In genomic region chr15:78752492-78753358, GRCh38 we compare ENCODE assay signal across 27 cellular contexts. TPM values are rescaled to one million over a fixed set of nuclear protein-coding genes. Genes with fewer than 3 reads are reported as not detected.
DNase-seq lines count a peak whose midpoint lies in the region; ATAC-seq and TF ChIP-seq lines count a peak whose summit lies in the region.
"Had no signal": no experiment of that assay in that cellular context is flagged by ENCODE, and none has a peak within 500 bp of the region (broad histone marks: within the 10 kb centered on the region; RNA-seq: fewer than 3 reads in every experiment).

No MANE protein-coding gene starts in this region.

- no peaks in the 10 kb centered on the region for H3K36me3 Mint-ChIP-seq in nephron progenitor cell (ENCODE audit: low read depth)
- H3K36me3 Mint-ChIP-seq in endothelial cell (ENCODE audit: low read depth, unreplicated experiment) = no peaks in the 10 kb centered on the region
- H3K36me3 Mint-ChIP-seq: activated CD4-positive, alpha-beta memory T cell treated with anti-CD3 and anti-CD28 coated beads for 36 hours; activated naive CD4-positive, alpha-beta T cell treated with anti-CD3 and anti-CD28 coated beads, Interleukin-2, amount 50 U/mL, for 24 hours had no signal

- no peak overlapping the region for H3K4me3 ChIP-seq in BLaER1
- H3K4me3 ChIP-seq in RWPE2 (ENCODE audit: severe bottlenecking) = no peak overlapping the region
- no peak overlapping the region for H3K4me3 ChIP-seq in heart right ventricle
- H3K4me3 ChIP-seq: MG63, SJSA1, upper lobe of left lung had no signal

- no peak overlapping the region for H3K27ac Mint-ChIP-seq in nephron progenitor cell
- H3K27ac Mint-ChIP-seq in endothelial cell (ENCODE audit: unreplicated experiment) = no peak overlapping the region
- H3K27ac Mint-ChIP-seq: activated CD4-positive, alpha-beta memory T cell treated with anti-CD3 and anti-CD28 coated beads for 36 hours; activated naive CD4-positive, alpha-beta T cell treated with anti-CD3 and anti-CD28 coated beads, Interleukin-2, amount 50 U/mL, for 24 hours had no signal

- H3K4me1 ChIP-seq in BLaER1 (peaks cover 68% of the 10 kb centered on the region), RWPE2 (ENCODE audit: insufficient read depth, poor library complexity, severe bottlenecking) (peaks cover 15% of the 10 kb centered on the region), heart right ventricle (peaks cover 11 to 68% (median 30%) of the 10 kb centered on the region in 9 donors)

- H3K4me1 Mint-ChIP-seq in nephron progenitor cell (peaks cover 33% of the 10 kb centered on the region), endothelial cell (ENCODE audit: unreplicated experiment) (peaks cover 4% of the 10 kb centered on the region)

- ATAC-seq in RWPE2 (ENCODE audit: low read depth) = no peak
- peak in 6 of 8 donors; percentile 9 to 39 (median 24) for ATAC-seq in heart right ventricle
- ATAC-seq: activated CD4-positive, CD25-positive, alpha-beta regulatory T cell treated with anti-CD3 and anti-CD28 coated beads, Interleukin-2, amount 50 U/mL, for 24 hours; Panc1 had no signal

- peak overlapping the region; percentile 77 for H3K4me2 ChIP-seq in BLaER1

- DNase-seq in RWPE2 (ENCODE audit: low spot score) (peak; percentile 59), heart right ventricle (peak; percentile 48 to 69), nephron progenitor cell (peak; percentile 0), endothelial cell (ENCODE audit: low spot score) (no peak), erythroblast (lab: John Stamatoyannopoulos, UW) (no peak), superior temporal gyrus (ENCODE audit: extremely low spot score) (no peak), islet precursor cell (no peak)
- DNase-seq: activated CD4-positive, alpha-beta memory T cell treated with anti-CD3 and anti-CD28 coated beads for 36 hours; activated CD8-positive, alpha-beta memory T cell treated with anti-CD3 and anti-CD28 coated beads, Interleukin-2, amount 50 U/mL, for 4 hours; Calu3; central memory CD4-positive, alpha-beta T cell; dermis blood vessel endothelial cell; DMS79 treated with DMSO at 0.1 percent for 48 hours; H9; KBM-7; MG63; NCI-H2081; NCI-H2227 treated with DMSO at 0.1 percent for 48 hours; NCI-H526 treated with DMSO at 0.1 percent for 48 hours; stimulated activated CD4-positive, alpha-beta T cell treated with anti-CD3 and anti-CD28 coated beads, Interleukin-4, amount 100 ng/mL, for 1 hour; T-helper 1 cell had no signal

- WGBS in heart right ventricle, 2 donors = 66 to 69% methylated on average over 24 of the region's 24 CpGs

- H3K27ac ChIP-seq in BLaER1 (peak overlapping the region; percentile 44), RWPE2 (ENCODE audit: poor library complexity, severe bottlenecking) (no peak overlapping the region), heart right ventricle (no peak overlapping the region)
- H3K27ac ChIP-seq: SJSA1, upper lobe of left lung had no signal

- TF ChIP-seq POLR2A in erythroblast (IDR thresholded peaks at IDR 0.05; ENCODE audit: low read length) = no peak

- H4K20me1 ChIP-seq in BLaER1 = no peaks in the 10 kb centered on the region

- H3K4me3 Mint-ChIP-seq in nephron progenitor cell (no peak overlapping the region), endothelial cell (ENCODE audit: unreplicated experiment) (no peak overlapping the region)
- H3K4me3 Mint-ChIP-seq: activated CD4-positive, alpha-beta memory T cell treated with anti-CD3 and anti-CD28 coated beads for 36 hours; activated naive CD4-positive, alpha-beta T cell treated with anti-CD3 and anti-CD28 coated beads, Interleukin-2, amount 50 U/mL, for 24 hours had no signal

- H3K9ac ChIP-seq in BLaER1 = no peak overlapping the region

- H3K9me3 ChIP-seq in BLaER1 (no peaks in the 10 kb centered on the region), RWPE2 (ENCODE audit: severe bottlenecking) (no peaks in the 10 kb centered on the region), heart right ventricle (no peaks in the 10 kb centered on the region)
- H3K9me3 ChIP-seq: MG63, SJSA1, upper lobe of left lung had no signal

- intact Hi-C loops in heart right ventricle (cut with DNase I) = loop anchor here in 4 of 10 donors (5.0 to 10.0 kb wide), 3 partner anchors 60 to 135 kb away; partner anchors contain the start of genes ADAMTS7 (in 2 of the 4) and MORF4L1 (in 1 of the 4)

- H3K36me3 ChIP-seq in BLaER1 = no peaks in the 10 kb centered on the region
- H3K36me3 ChIP-seq in RWPE2 (ENCODE audit: low read depth) = no peaks in the 10 kb centered on the region
- H3K36me3 ChIP-seq in heart right ventricle = no peaks in the 10 kb centered on the region
- H3K36me3 ChIP-seq: MG63, SJSA1, upper lobe of left lung had no signal

- H3K27me3 ChIP-seq in BLaER1 (no peaks in the 10 kb centered on the region), RWPE2 (ENCODE audit: insufficient read depth, poor library complexity, severe bottlenecking) (no peaks in the 10 kb centered on the region), heart right ventricle (no peaks in the 10 kb centered on the region)
- H3K27me3 ChIP-seq: MG63, SJSA1, upper lobe of left lung had no signal

- TF ChIP-seq CTCF in RWPE2 (IDR thresholded peaks at IDR 0.05; ENCODE audit: poor library complexity, severe bottlenecking) (no peak), heart right ventricle (IDR thresholded peaks at IDR 0.05) (no peak), nephron progenitor cell (IDR thresholded peaks at IDR 0.05) (no peak), endothelial cell (IDR thresholded peaks at IDR 0.05; ENCODE audit: unreplicated experiment) (no peak)

- H3K27me3 Mint-ChIP-seq in nephron progenitor cell (ENCODE audit: low read depth, poor library complexity) (peaks cover 20% of the 10 kb centered on the region), endothelial cell (ENCODE audit: unreplicated experiment) (peaks cover 5% of the 10 kb centered on the region)
- H3K27me3 Mint-ChIP-seq: activated CD4-positive, alpha-beta memory T cell treated with anti-CD3 and anti-CD28 coated beads for 36 hours; activated naive CD4-positive, alpha-beta T cell treated with anti-CD3 and anti-CD28 coated beads, Interleukin-2, amount 50 U/mL, for 24 hours had no signal

- H3K9me3 Mint-ChIP-seq in nephron progenitor cell = no peaks in the 10 kb centered on the region
- H3K9me3 Mint-ChIP-seq in endothelial cell (ENCODE audit: unreplicated experiment) = no peaks in the 10 kb centered on the region
- H3K9me3 Mint-ChIP-seq: activated CD4-positive, alpha-beta memory T cell treated with anti-CD3 and anti-CD28 coated beads for 36 hours; activated naive CD4-positive, alpha-beta T cell treated with anti-CD3 and anti-CD28 coated beads, Interleukin-2, amount 50 U/mL, for 24 hours; H9 had no signal

RNA-seq across cellular contexts. Expression of gene ADAMTS7, which starts 58.5 kb away (rescaled TPM):
- total RNA-seq in heart right ventricle = 10 to 100 TPM in 9 of 10 donors, 1 to 10 TPM in 1; 8.8 to 41.2 (median 17.9) TPM
- polyA plus RNA-seq in heart right ventricle = 10 to 100 TPM in 1 of 2 donors, 1 to 10 TPM in 1; 3.5 to 47.0 TPM
- total RNA-seq in endothelial cell (ENCODE audit: unreplicated experiment) = 55.1 TPM

Comparison
In these comparisons a context has a peak if more than half of its experiments do, and no peak if none do; other contexts are left out.
1. DNase-seq: peak in RWPE2 (single experiment), heart right ventricle (2 of 2) and nephron progenitor cell (single experiment); none in endothelial cell (single experiment), erythroblast (0 of 2), superior temporal gyrus (single experiment) and islet precursor cell (single experiment).